In genomic region chr12:12503384-12504078, GRCh38 we compare ENCODE assay signal across 11 cellular contexts. TPM values are rescaled to one million over a fixed set of nuclear protein-coding genes. Genes with fewer than 3 reads are reported as not detected.
A peak's percentile ranks its signal among the peaks of the same experiment; 100 is the strongest.
DNase-seq lines count a peak whose midpoint lies in the region; ATAC-seq and TF ChIP-seq lines count a peak whose summit lies in the region.
"Had no signal": no experiment of that assay in that cellular context is flagged by ENCODE, and none has a peak within 500 bp of the region (broad histone marks: within the 10 kb centered on the region; RNA-seq: fewer than 3 reads in every experiment).

No MANE protein-coding gene starts in this region.

- peak overlapping the region; percentile 75 to 94 for H3K27ac Mint-ChIP-seq in T-cell
- H3K27ac Mint-ChIP-seq in activated naive CD4-positive, alpha-beta T cell treated with anti-CD3 and anti-CD28 coated beads, Interleukin-2, amount 10 ng/mL, durations not matched to agents 7 days and 5 days = peak overlapping the region; percentile 2
- peak overlapping the region in 3 of 9 donors; percentile 25 to 70 (median 42) for H3K27ac Mint-ChIP-seq in naive thymus-derived CD4-positive, alpha-beta T cell

- no peaks in the 10 kb centered on the region for H3K9me3 ChIP-seq in SK-N-SH
- H3K9me3 ChIP-seq in naive thymus-derived CD4-positive, alpha-beta T cell (ENCODE audit: control insufficient read depth in 2 of 3, low read length in 3 of 3) = no peaks in the 10 kb centered on the region

- 95% methylated on average over 9 of the region's 9 CpGs for WGBS in SK-N-SH (ENCODE audit: low lambda C conversion rate)

- no peaks in the 10 kb centered on the region for H3K27me3 ChIP-seq in SK-N-SH (ENCODE audit: insufficient read depth)
- H3K27me3 ChIP-seq in naive thymus-derived CD4-positive, alpha-beta T cell (ENCODE audit: control insufficient read depth in 2 of 2, insufficient read depth in 2 of 2, low read length in 2 of 2) = no peaks in the 10 kb centered on the region

- CTCF ChIA-PET in SK-N-SH (lab: Yijun Ruan, JAX) (interaction anchor here (0.6 to 3.1 kb wide), 9 partner anchors 20 to 507 kb away, joined by 3 to 10 read pairs (median 3); partner anchors contain the start of gene DUSP16), T-cell (lab: Charles Lee) (interaction anchor here (0.6 to 2.3 kb wide), 19 partner anchors 9 to 233 kb away, joined by 3 to 23 read pairs (median 5); partner anchors contain the start of gene DUSP16 (in 1 of the 2))
- CTCF ChIA-PET in activated naive CD4-positive, alpha-beta T cell treated with anti-CD3 and anti-CD28 coated beads, Interleukin-2, amount 10 ng/mL, durations not matched to agents 7 days and 5 days (lab: Charles Lee) = interaction anchor here (0.6 to 2.3 kb wide), 10 partner anchors 17 to 126 kb away, joined by 3 to 9 read pairs (median 4); partner anchors contain the start of gene DUSP16
- CTCF ChIA-PET in naive thymus-derived CD4-positive, alpha-beta T cell (lab: Charles Lee) = interaction anchor here (0.7 to 1.1 kb wide), 3 partner anchors 13 to 72 kb away, joined by 3 read pairs; no protein-coding TSS in a partner anchor

- H3F3A ChIP-seq in SK-N-SH (replicated peaks; ENCODE audit: insufficient read depth) = peaks cover 28% of the 10 kb centered on the region

- no peak for DNase-seq in SK-N-SH
- DNase-seq in T-cell = peak in 16 of 34 experiments; percentile 4 to 36 (median 21)
- DNase-seq in activated naive CD4-positive, alpha-beta T cell treated with anti-CD3 and anti-CD28 coated beads, Interleukin-2, amount 10 ng/mL, durations not matched to agents 7 days and 5 days = no peak
- no peak for DNase-seq in naive thymus-derived CD4-positive, alpha-beta T cell
- DNase-seq in dermis blood vessel endothelial cell = no peak
- DNase-seq in amygdala (lab: John Stamatoyannopoulos, UW) = no peak
- DNase-seq: NCI-H446 treated with DMSO at 0.1 percent for 48 hours had no signal

- H3K36me3 Mint-ChIP-seq in T-cell = peaks cover 49% of the 10 kb centered on the region
- peaks cover 16% of the 10 kb centered on the region for H3K36me3 Mint-ChIP-seq in activated naive CD4-positive, alpha-beta T cell treated with anti-CD3 and anti-CD28 coated beads, Interleukin-2, amount 10 ng/mL, durations not matched to agents 7 days and 5 days
- H3K36me3 Mint-ChIP-seq in naive thymus-derived CD4-positive, alpha-beta T cell = peaks cover 3 to 28% (median 10%) of the 10 kb centered on the region in 5 donors

- peaks cover 28 to 29% of the 10 kb centered on the region in 2 experiments for H3K4me1 ChIP-seq in SK-N-SH (ENCODE audit: control insufficient read depth in 1 of 2, insufficient read depth in 2 of 2, low read depth in 1 of 2, low read length in 1 of 2)
- peaks cover 3 to 5% of the 10 kb centered on the region in 2 donors for H3K4me1 ChIP-seq in naive thymus-derived CD4-positive, alpha-beta T cell (ENCODE audit: control insufficient read depth in 2 of 2, insufficient read depth in 2 of 2, low read length in 2 of 2)

- peaks cover 0 to 5% of the 10 kb centered on the region in 2 experiments for H3K36me3 ChIP-seq in SK-N-SH (replicated peaks in 1 of 2; ENCODE audit: control insufficient read depth in 1 of 2, insufficient read depth in 2 of 2, low read length in 1 of 2)
- no peaks in the 10 kb centered on the region for H3K36me3 ChIP-seq in naive thymus-derived CD4-positive, alpha-beta T cell (ENCODE audit: control insufficient read depth in 2 of 3, insufficient read depth in 3 of 3, low read length in 3 of 3)

- no peak overlapping the region for H3K9ac ChIP-seq in SK-N-SH

- no peaks in the 10 kb centered on the region for H3K27me3 Mint-ChIP-seq in T-cell
- H3K27me3 Mint-ChIP-seq in activated naive CD4-positive, alpha-beta T cell treated with anti-CD3 and anti-CD28 coated beads, Interleukin-2, amount 10 ng/mL, durations not matched to agents 7 days and 5 days = no peaks in the 10 kb centered on the region
- no peaks in the 10 kb centered on the region for H3K27me3 Mint-ChIP-seq in naive thymus-derived CD4-positive, alpha-beta T cell

- peak overlapping the region in 2 of 3 donors; percentile 17 to 18 for H3K4me3 Mint-ChIP-seq in T-cell
- H3K4me3 Mint-ChIP-seq in activated naive CD4-positive, alpha-beta T cell treated with anti-CD3 and anti-CD28 coated beads, Interleukin-2, amount 10 ng/mL, durations not matched to agents 7 days and 5 days = no peak overlapping the region
- no peak overlapping the region for H3K4me3 Mint-ChIP-seq in naive thymus-derived CD4-positive, alpha-beta T cell

- POLR2A ChIA-PET in SK-N-SH (lab: Yijun Ruan, JAX) (interaction anchor here (0.6 kb wide), 1 partner anchor 27 kb away, joined by 3 read pairs; no protein-coding TSS in a partner anchor), T-cell (lab: Charles Lee) (interaction anchor here (0.5 to 1.5 kb wide), 14 partner anchors 20 to 212 kb away, joined by 3 to 7 read pairs (median 4); partner anchors contain the start of gene BORCS5 (in 1 of the 2))
- POLR2A ChIA-PET in naive thymus-derived CD4-positive, alpha-beta T cell (lab: Charles Lee) = interaction anchor here (0.6 to 0.9 kb wide), 4 partner anchors 18 to 70 kb away, joined by 3 to 5 read pairs (median 3); no protein-coding TSS in a partner anchor

- H3K4me2 ChIP-seq in SK-N-SH = no peak overlapping the region

- ATAC-seq in SK-N-SH treated with all-trans-retinoic acid at 6 μM for 48 hours (no peak), T-cell (replicated peaks in 1 of 4) (peak in 1 of 4 experiments; percentile 18), esophagus mucosa (no peak)
- ATAC-seq in naive thymus-derived CD4-positive, alpha-beta T cell = peak; percentile 46

- H4K20me1 ChIP-seq in SK-N-SH (ENCODE audit: insufficient read depth) = no peaks in the 10 kb centered on the region

- TF ChIP-seq EP300 in SK-N-SH (IDR thresholded peaks at IDR 0.05; ENCODE audit: borderline replicate concordance in 1 of 2, low read depth in 1 of 2, low read length in 1 of 2) = no peak

- no peak overlapping the region for H3K4me3 ChIP-seq in SK-N-SH (ENCODE audit: low read depth in 2 of 2, low read length in 1 of 2)
- H3K4me3 ChIP-seq in naive thymus-derived CD4-positive, alpha-beta T cell (ENCODE audit: low read length) = no peak overlapping the region

- no peak for TF ChIP-seq RAD21 in SK-N-SH (IDR thresholded peaks at IDR 0.05; ENCODE audit: low read length)

- peak overlapping the region; percentile 18 to 98; a peak in 2 of 4 replicates for H3K27ac ChIP-seq in SK-N-SH (ENCODE audit: low read depth in 2 of 2, low read length in 1 of 2)
- no peak overlapping the region for H3K27ac ChIP-seq in naive thymus-derived CD4-positive, alpha-beta T cell (ENCODE audit: low read depth, low read length)
- H3K27ac ChIP-seq: RWPE1, VCaP had no signal

- no peaks in the 10 kb centered on the region for H3K9me3 Mint-ChIP-seq in T-cell
- no peaks in the 10 kb centered on the region for H3K9me3 Mint-ChIP-seq in activated naive CD4-positive, alpha-beta T cell treated with anti-CD3 and anti-CD28 coated beads, Interleukin-2, amount 10 ng/mL, durations not matched to agents 7 days and 5 days
- no peaks in the 10 kb centered on the region for H3K9me3 Mint-ChIP-seq in naive thymus-derived CD4-positive, alpha-beta T cell

- intact Hi-C loops in naive thymus-derived CD4-positive, alpha-beta T cell (cut with micrococcal nuclease) = loop anchor here (1.0 to 2.0 kb wide), 3 partner anchors 21 to 127 kb away; no protein-coding TSS in a partner anchor

- TF ChIP-seq CTCF in SK-N-SH (IDR thresholded peaks at IDR 0.05) = no peak; the same call in 1 of the 2 replicates

- peaks cover 37 to 80% (median 65%) of the 10 kb centered on the region in 3 donors for H3K4me1 Mint-ChIP-seq in T-cell
- H3K4me1 Mint-ChIP-seq in activated naive CD4-positive, alpha-beta T cell treated with anti-CD3 and anti-CD28 coated beads, Interleukin-2, amount 10 ng/mL, durations not matched to agents 7 days and 5 days = peaks cover 36% of the 10 kb centered on the region
- H3K4me1 Mint-ChIP-seq in naive thymus-derived CD4-positive, alpha-beta T cell = peaks cover 14 to 51% (median 31%) of the 10 kb centered on the region in 7 donors

- H3K79me2 ChIP-seq in SK-N-SH (ENCODE audit: insufficient read depth) = peaks cover 94% of the 10 kb centered on the region

- no peaks in the 10 kb centered on the region for H3K9me2 ChIP-seq in SK-N-SH

- no peak overlapping the region for H2AFZ ChIP-seq in SK-N-SH (ENCODE audit: low read depth)

TF ChIP-seq in SK-N-SH, 30 proteins besides CTCF, POLR2A, EP300 and RAD21:
- TF ChIP-seq TEAD4 (IDR thresholded peaks at IDR 0.05; ENCODE audit: borderline replicate concordance, insufficient read depth) = no peak

TF ChIP-seq in SK-N-SH treated with all-trans-retinoic acid at 6 μM for 48 hours, 23 proteins besides CTCF, POLR2A, EP300 and RAD21 (continues in another document):
- TF ChIP-seq, protein P1, sequence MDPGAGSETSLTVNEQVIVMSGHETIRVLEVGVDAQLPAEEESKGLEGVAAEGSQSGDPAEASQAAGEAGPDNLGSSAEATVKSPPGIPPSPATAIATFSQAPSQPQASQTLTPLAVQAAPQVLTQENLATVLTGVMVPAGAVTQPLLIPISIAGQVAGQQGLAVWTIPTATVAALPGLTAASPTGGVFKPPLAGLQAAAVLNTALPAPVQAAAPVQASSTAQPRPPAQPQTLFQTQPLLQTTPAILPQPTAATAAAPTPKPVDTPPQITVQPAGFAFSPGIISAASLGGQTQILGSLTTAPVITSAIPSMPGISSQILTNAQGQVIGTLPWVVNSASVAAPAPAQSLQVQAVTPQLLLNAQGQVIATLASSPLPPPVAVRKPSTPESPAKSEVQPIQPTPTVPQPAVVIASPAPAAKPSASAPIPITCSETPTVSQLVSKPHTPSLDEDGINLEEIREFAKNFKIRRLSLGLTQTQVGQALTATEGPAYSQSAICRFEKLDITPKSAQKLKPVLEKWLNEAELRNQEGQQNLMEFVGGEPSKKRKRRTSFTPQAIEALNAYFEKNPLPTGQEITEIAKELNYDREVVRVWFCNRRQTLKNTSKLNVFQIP (CRISPR knock-in tag; IDR thresholded peaks at IDR 0.05; ENCODE audit: borderline replicate concordance, low read depth) = no peak

RNA-seq across cellular contexts. Expression of gene DUSP16, which starts 59.1 kb away (rescaled TPM):
- polyA plus RNA-seq in SK-N-SH (2012; rRNA removed) = 7.1 and 8.5 TPM in 2 replicates
- 8.6 and 9.8 TPM in 2 replicates for polyA plus RNA-seq in SK-N-SH (2012; cell fraction: cytosol; rRNA removed)
- 5.0 and 7.1 TPM in 2 replicates for polyA plus RNA-seq in SK-N-SH (2012; cell fraction: nucleus; rRNA removed)
- total RNA-seq in T-cell = 10 to 100 TPM; 44.6 to 72.3 (median 61.0) TPM
- total RNA-seq in naive thymus-derived CD4-positive, alpha-beta T cell = 10 to 100 TPM; 26.8 to 42.8 (median 38.9) TPM
- polyA plus RNA-seq in naive thymus-derived CD4-positive, alpha-beta T cell = 1 to 10 TPM; 4.4 to 5.0 TPM
- total RNA-seq in esophagus mucosa = 22.3 TPM
- total RNA-seq in dermis blood vessel endothelial cell = 9.2 and 13.1 TPM in 2 replicates

Comparison
In these comparisons a context has a peak if more than half of its experiments do, and no peak if none do; other contexts are left out.
1. H3K4me3 Mint-ChIP-seq: peak in T-cell (2 of 3); none in activated naive CD4-positive, alpha-beta T cell treated with anti-CD3 and anti-CD28 coated beads, Interleukin-2, amount 10 ng/mL, durations not matched to agents 7 days and 5 days (single experiment) and naive thymus-derived CD4-positive, alpha-beta T cell (0 of 10).